ENCODE assay signal across 1 cellular context in the genomic region with DNA sequence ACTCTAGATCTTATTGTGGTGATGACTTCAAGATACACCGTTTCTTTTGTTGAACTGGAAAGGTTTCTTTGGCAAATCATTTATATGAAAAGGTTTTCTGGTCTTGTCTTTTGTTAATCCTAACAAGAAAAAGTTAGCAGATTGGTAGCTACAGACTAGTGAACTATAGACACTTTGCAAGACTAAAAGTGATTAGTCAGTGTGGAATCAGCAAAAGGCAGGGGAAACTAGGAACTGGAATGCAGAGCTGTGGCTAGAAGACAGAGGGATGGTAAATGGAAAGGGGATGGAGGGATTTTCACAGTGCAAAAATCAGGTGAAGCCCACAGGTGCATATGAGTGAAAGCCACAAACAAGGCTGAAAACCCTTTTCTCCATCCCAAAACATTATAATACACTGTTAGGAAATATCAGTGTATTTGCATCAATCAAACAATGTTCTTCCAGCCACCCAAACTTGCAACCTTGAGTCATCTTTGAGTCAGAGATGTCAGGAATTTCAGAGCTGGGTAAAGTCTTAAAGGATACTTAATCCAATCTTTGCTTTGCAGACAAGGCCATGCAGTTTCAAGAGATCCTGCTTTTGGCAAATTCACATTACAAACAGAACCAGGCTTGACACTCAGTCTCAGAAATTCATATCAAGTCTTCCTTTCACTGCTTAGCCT.
TF ChIP-seq lines count a peak whose summit lies in the region.

No MANE protein-coding gene starts in this region.

TF ChIP-seq in WTC11, 78 proteins besides CTCF, POLR2A, EP300 and RAD21 (continued from another document):
- TF ChIP-seq ZNF512 (CRISPR knock-in tag; IDR thresholded peaks at IDR 0.05; ENCODE audit: borderline replicate concordance) (no peak), SOX15 (CRISPR knock-in tag; IDR thresholded peaks at IDR 0.05) (no peak), NR2C2 (CRISPR knock-in tag; IDR thresholded peaks at IDR 0.05) (no peak), ATF3 (CRISPR knock-in tag; conservative IDR thresholded peaks at IDR 0.05) (no peak)
- TF ChIP-seq, protein P1, sequence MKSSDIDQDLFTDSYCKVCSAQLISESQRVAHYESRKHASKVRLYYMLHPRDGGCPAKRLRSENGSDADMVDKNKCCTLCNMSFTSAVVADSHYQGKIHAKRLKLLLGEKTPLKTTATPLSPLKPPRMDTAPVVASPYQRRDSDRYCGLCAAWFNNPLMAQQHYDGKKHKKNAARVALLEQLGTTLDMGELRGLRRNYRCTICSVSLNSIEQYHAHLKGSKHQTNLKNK (CRISPR knock-in tag; IDR thresholded peaks at IDR 0.05): no peak
